In the genomic region with DNA sequence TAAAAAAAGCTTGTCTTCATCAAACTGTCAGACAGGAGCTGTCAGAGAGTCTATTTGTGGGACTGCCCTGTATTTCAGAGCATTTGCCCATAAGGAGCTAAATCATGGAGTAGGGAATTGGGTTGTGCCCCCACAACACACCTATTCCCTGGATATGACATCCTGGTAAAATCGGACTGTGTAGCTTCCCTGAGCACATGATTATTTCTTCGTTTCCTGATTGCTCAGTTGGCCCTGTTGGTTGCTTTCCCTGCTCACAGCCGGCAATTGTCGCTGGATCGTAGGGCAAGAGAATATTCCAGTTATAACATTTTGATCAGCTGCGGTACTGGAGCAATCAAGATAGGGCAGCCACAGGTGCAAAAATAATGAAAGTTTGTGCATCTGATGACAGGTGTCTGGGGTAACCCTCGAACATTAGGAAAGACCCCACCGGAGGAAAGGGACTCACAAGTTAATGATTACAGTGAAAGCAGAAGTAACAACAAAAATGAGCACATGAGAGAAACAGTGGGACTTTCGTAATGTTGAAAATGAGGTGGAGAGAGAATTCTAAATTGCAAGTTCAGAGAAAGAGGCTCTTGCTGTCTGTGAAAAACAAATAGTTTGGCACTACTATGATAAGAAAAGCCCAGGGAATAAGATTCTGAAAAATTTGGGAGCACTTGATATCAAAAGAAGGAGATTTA, we compare ENCODE assay signal across 1 cellular context.
TF ChIP-seq lines count a peak whose summit lies in the region.

No MANE protein-coding gene starts in this region.

TF ChIP-seq in HepG2, 621 proteins besides CTCF, POLR2A, EP300 and RAD21 (continued from another document and continues in another):
- TF ChIP-seq ZNF605 (CRISPR knock-in tag; IDR thresholded peaks at IDR 0.05) (0 out of 2 replicates have a peak, but pooled peaks have one; percentile 29), KDM5A (IDR thresholded peaks at IDR 0.05; ENCODE audit: borderline replicate concordance, low read length) (no peak), CEBPG (CRISPR knock-in tag; IDR thresholded peaks at IDR 0.05) (peak; percentile 65), SSRP1 (CRISPR knock-in tag; IDR thresholded peaks at IDR 0.05) (no peak), ELF3 (CRISPR knock-in tag; IDR thresholded peaks at IDR 0.05) (peak; percentile 15; the same call in 1 of the 2 replicates), GFI1 (CRISPR knock-in tag; IDR thresholded peaks at IDR 0.05; ENCODE audit: borderline replicate concordance) (0 out of 2 replicates have a peak, but pooled peaks have one; percentile 15), SALL1 (CRISPR knock-in tag; IDR thresholded peaks at IDR 0.05) (peak; percentile 9; the same call in 1 of the 2 replicates), SAP130 (CRISPR knock-in tag; IDR thresholded peaks at IDR 0.05; ENCODE audit: low read depth) (peak; percentile 41; the same call in 1 of the 2 replicates), JUNB (CRISPR knock-in tag; IDR thresholded peaks at IDR 0.05; ENCODE audit: borderline replicate concordance) (no peak), PAF1 (CRISPR knock-in tag; IDR thresholded peaks at IDR 0.05) (no peak), CCAR2 (optimal IDR thresholded peaks at IDR 0.05; ENCODE audit: low read depth, low read length) (no peak), MIER3 (CRISPR knock-in tag; IDR thresholded peaks at IDR 0.05; ENCODE audit: borderline replicate concordance) (peak; percentile 36; the same call in 1 of the 2 replicates), NFATC3 (CRISPR knock-in tag; IDR thresholded peaks at IDR 0.05) (no peak), NCOA2 (CRISPR knock-in tag; IDR thresholded peaks at IDR 0.05) (0 out of 2 replicates have a peak, but pooled peaks have one; percentile 40), SOX13 (IDR thresholded peaks at IDR 0.05) (no peak), SOX13 (CRISPR knock-in tag; conservative IDR thresholded peaks at IDR 0.05 in 1 of 2, IDR thresholded peaks at IDR 0.05 in 1 of 2) (peak in 1 of 2 experiments; percentile 17; a peak in 1 of 4 replicates), HOXA7 (CRISPR knock-in tag; IDR thresholded peaks at IDR 0.05) (no peak), HDAC2 (CRISPR knock-in tag; IDR thresholded peaks at IDR 0.05) (no peak; the same call in 1 of the 2 replicates), DNMT3B (CRISPR knock-in tag; conservative IDR thresholded peaks at IDR 0.05) (no peak), ZNF644 (CRISPR knock-in tag; IDR thresholded peaks at IDR 0.05; ENCODE audit: low read depth) (no peak), TAF15 (IDR thresholded peaks at IDR 0.05; ENCODE audit: low read depth, low read length, poor library complexity, severe bottlenecking) (no peak), ZNF251 (CRISPR knock-in tag; IDR thresholded peaks at IDR 0.05) (no peak), ZNF629 (CRISPR knock-in tag; conservative IDR thresholded peaks at IDR 0.05) (no peak), NFIC (IDR thresholded peaks at IDR 0.05; ENCODE audit: low read length) (no peak), ZNF878 (CRISPR knock-in tag; IDR thresholded peaks at IDR 0.05) (0 out of 2 replicates have a peak, but pooled peaks have one; percentile 42), ZNF124 (CRISPR knock-in tag; IDR thresholded peaks at IDR 0.05) (no peak), KLF16 (CRISPR knock-in tag; IDR thresholded peaks at IDR 0.05) (0 out of 4 replicates have a peak, but pooled peaks of 1 of the 2 experiments have one; percentile 20)
- TF ChIP-seq, protein P1, sequence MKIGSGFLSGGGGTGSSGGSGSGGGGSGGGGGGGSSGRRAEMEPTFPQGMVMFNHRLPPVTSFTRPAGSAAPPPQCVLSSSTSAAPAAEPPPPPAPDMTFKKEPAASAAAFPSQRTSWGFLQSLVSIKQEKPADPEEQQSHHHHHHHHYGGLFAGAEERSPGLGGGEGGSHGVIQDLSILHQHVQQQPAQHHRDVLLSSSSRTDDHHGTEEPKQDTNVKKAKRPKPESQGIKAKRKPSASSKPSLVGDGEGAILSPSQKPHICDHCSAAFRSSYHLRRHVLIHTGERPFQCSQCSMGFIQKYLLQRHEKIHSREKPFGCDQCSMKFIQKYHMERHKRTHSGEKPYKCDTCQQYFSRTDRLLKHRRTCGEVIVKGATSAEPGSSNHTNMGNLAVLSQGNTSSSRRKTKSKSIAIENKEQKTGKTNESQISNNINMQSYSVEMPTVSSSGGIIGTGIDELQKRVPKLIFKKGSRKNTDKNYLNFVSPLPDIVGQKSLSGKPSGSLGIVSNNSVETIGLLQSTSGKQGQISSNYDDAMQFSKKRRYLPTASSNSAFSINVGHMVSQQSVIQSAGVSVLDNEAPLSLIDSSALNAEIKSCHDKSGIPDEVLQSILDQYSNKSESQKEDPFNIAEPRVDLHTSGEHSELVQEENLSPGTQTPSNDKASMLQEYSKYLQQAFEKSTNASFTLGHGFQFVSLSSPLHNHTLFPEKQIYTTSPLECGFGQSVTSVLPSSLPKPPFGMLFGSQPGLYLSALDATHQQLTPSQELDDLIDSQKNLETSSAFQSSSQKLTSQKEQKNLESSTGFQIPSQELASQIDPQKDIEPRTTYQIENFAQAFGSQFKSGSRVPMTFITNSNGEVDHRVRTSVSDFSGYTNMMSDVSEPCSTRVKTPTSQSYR (CRISPR knock-in tag; IDR thresholded peaks at IDR 0.05; ENCODE audit: borderline replicate concordance) = no peak
- TF ChIP-seq, protein P2, sequence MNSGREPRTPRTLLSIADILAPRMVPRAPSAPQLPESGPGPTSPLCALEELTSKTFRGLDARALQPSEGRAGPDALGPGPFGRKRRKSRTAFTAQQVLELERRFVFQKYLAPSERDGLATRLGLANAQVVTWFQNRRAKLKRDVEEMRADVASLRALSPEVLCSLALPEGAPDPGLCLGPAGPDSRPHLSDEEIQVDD (CRISPR knock-in tag; IDR thresholded peaks at IDR 0.05; ENCODE audit: borderline replicate concordance) = no peak
- TF ChIP-seq, protein P3, sequence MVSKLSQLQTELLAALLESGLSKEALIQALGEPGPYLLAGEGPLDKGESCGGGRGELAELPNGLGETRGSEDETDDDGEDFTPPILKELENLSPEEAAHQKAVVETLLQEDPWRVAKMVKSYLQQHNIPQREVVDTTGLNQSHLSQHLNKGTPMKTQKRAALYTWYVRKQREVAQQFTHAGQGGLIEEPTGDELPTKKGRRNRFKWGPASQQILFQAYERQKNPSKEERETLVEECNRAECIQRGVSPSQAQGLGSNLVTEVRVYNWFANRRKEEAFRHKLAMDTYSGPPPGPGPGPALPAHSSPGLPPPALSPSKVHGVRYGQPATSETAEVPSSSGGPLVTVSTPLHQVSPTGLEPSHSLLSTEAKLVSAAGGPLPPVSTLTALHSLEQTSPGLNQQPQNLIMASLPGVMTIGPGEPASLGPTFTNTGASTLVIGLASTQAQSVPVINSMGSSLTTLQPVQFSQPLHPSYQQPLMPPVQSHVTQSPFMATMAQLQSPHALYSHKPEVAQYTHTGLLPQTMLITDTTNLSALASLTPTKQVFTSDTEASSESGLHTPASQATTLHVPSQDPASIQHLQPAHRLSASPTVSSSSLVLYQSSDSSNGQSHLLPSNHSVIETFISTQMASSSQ (IDR thresholded peaks at IDR 0.05; ENCODE audit: low read depth) = peak; percentile 86
- TF ChIP-seq, protein P3 (CRISPR knock-in tag; IDR thresholded peaks at IDR 0.05; ENCODE audit: borderline replicate concordance) = no peak
- TF ChIP-seq, protein P4, sequence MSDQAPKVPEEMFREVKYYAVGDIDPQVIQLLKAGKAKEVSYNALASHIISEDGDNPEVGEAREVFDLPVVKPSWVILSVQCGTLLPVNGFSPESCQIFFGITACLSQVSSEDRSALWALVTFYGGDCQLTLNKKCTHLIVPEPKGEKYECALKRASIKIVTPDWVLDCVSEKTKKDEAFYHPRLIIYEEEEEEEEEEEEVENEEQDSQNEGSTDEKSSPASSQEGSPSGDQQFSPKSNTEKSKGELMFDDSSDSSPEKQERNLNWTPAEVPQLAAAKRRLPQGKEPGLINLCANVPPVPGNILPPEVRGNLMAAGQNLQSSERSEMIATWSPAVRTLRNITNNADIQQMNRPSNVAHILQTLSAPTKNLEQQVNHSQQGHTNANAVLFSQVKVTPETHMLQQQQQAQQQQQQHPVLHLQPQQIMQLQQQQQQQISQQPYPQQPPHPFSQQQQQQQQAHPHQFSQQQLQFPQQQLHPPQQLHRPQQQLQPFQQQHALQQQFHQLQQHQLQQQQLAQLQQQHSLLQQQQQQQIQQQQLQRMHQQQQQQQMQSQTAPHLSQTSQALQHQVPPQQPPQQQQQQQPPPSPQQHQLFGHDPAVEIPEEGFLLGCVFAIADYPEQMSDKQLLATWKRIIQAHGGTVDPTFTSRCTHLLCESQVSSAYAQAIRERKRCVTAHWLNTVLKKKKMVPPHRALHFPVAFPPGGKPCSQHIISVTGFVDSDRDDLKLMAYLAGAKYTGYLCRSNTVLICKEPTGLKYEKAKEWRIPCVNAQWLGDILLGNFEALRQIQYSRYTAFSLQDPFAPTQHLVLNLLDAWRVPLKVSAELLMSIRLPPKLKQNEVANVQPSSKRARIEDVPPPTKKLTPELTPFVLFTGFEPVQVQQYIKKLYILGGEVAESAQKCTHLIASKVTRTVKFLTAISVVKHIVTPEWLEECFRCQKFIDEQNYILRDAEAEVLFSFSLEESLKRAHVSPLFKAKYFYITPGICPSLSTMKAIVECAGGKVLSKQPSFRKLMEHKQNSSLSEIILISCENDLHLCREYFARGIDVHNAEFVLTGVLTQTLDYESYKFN (CRISPR knock-in tag; conservative IDR thresholded peaks at IDR 0.05) = peak; percentile 40; the same call in 1 of the 2 replicates
- TF ChIP-seq, protein P5, sequence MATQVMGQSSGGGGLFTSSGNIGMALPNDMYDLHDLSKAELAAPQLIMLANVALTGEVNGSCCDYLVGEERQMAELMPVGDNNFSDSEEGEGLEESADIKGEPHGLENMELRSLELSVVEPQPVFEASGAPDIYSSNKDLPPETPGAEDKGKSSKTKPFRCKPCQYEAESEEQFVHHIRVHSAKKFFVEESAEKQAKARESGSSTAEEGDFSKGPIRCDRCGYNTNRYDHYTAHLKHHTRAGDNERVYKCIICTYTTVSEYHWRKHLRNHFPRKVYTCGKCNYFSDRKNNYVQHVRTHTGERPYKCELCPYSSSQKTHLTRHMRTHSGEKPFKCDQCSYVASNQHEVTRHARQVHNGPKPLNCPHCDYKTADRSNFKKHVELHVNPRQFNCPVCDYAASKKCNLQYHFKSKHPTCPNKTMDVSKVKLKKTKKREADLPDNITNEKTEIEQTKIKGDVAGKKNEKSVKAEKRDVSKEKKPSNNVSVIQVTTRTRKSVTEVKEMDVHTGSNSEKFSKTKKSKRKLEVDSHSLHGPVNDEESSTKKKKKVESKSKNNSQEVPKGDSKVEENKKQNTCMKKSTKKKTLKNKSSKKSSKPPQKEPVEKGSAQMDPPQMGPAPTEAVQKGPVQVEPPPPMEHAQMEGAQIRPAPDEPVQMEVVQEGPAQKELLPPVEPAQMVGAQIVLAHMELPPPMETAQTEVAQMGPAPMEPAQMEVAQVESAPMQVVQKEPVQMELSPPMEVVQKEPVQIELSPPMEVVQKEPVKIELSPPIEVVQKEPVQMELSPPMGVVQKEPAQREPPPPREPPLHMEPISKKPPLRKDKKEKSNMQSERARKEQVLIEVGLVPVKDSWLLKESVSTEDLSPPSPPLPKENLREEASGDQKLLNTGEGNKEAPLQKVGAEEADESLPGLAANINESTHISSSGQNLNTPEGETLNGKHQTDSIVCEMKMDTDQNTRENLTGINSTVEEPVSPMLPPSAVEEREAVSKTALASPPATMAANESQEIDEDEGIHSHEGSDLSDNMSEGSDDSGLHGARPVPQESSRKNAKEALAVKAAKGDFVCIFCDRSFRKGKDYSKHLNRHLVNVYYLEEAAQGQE (IDR thresholded peaks at IDR 0.05; ENCODE audit: borderline replicate concordance in 1 of 2, low read depth in 1 of 2, low read length in 2 of 2) = no peak
- TF ChIP-seq, protein P6, sequence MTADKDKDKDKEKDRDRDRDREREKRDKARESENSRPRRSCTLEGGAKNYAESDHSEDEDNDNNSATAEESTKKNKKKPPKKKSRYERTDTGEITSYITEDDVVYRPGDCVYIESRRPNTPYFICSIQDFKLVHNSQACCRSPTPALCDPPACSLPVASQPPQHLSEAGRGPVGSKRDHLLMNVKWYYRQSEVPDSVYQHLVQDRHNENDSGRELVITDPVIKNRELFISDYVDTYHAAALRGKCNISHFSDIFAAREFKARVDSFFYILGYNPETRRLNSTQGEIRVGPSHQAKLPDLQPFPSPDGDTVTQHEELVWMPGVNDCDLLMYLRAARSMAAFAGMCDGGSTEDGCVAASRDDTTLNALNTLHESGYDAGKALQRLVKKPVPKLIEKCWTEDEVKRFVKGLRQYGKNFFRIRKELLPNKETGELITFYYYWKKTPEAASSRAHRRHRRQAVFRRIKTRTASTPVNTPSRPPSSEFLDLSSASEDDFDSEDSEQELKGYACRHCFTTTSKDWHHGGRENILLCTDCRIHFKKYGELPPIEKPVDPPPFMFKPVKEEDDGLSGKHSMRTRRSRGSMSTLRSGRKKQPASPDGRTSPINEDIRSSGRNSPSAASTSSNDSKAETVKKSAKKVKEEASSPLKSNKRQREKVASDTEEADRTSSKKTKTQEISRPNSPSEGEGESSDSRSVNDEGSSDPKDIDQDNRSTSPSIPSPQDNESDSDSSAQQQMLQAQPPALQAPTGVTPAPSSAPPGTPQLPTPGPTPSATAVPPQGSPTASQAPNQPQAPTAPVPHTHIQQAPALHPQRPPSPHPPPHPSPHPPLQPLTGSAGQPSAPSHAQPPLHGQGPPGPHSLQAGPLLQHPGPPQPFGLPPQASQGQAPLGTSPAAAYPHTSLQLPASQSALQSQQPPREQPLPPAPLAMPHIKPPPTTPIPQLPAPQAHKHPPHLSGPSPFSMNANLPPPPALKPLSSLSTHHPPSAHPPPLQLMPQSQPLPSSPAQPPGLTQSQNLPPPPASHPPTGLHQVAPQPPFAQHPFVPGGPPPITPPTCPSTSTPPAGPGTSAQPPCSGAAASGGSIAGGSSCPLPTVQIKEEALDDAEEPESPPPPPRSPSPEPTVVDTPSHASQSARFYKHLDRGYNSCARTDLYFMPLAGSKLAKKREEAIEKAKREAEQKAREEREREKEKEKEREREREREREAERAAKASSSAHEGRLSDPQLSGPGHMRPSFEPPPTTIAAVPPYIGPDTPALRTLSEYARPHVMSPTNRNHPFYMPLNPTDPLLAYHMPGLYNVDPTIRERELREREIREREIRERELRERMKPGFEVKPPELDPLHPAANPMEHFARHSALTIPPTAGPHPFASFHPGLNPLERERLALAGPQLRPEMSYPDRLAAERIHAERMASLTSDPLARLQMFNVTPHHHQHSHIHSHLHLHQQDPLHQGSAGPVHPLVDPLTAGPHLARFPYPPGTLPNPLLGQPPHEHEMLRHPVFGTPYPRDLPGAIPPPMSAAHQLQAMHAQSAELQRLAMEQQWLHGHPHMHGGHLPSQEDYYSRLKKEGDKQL (CRISPR knock-in tag; IDR thresholded peaks at IDR 0.05; ENCODE audit: low read depth) = no peak
